Comparison of ENCODE assay signal across 17 cellular contexts in the genomic region with DNA sequence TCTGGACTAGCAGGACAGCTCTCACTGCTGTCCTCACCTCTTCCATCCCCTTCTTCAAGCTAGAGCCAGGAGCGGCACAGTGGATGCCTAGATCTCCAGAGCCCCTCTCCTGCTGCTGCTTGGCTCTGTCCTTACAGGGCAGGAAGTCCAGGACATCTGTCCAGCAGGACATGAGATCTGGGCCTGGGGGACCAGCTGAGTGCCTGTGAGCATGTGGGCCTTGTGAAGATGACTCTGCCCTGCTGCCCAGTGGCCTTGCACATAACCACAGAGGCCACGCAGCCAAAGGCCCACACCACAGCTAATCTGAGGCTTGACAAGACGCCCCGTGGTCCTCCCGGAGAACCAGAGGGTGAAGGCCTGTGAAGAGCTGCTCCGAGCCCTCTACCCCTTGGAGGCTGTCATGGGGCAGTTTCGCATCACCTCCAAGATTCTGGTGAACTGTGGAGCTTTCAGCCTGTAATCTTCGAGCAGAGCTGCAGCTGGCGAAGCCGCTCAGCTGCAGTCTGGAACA.
DNase-seq lines count a peak whose midpoint lies in the region; ATAC-seq, FAIRE-seq and TF ChIP-seq lines count a peak whose summit lies in the region.
"Had no signal": no experiment of that assay in that cellular context is flagged by ENCODE, and none has a peak within 500 bp of the region (broad histone marks: within the 10 kb centered on the region; RNA-seq: fewer than 3 reads in every experiment).

No MANE protein-coding gene starts in this region.

- H3K4me2 ChIP-seq in HepG2 (ENCODE audit: low read depth, low read length), result no peak overlapping the region

- no peak for TF ChIP-seq RAD21 in HepG2 (CRISPR knock-in tag; IDR thresholded peaks at IDR 0.05)

- intact Hi-C loops in HepG2 (cut with micrococcal nuclease; ENCODE audit: unreplicated experiment) (no loop called here), right lobe of liver (cut with DNase I) (no loop called here), esophagus muscularis mucosa (cut with DNase I) (no loop called here)

- no peaks in the 10 kb centered on the region for H4K20me1 ChIP-seq in HepG2 (ENCODE audit: insufficient read depth, low read length)

- TF ChIP-seq CTCF in HepG2 (CRISPR knock-in tag; IDR thresholded peaks at IDR 0.05) (no peak), right lobe of liver (IDR thresholded peaks at IDR 0.05) (no peak), esophagus muscularis mucosa (IDR thresholded peaks at IDR 0.05) (no peak), GM10248 (IDR thresholded peaks at IDR 0.05; ENCODE audit: control extremely low read depth, extremely low read depth, low read depth, missing control alignments) (no peak)

- WGBS in HepG2 (ENCODE audit: low lambda C conversion rate), result 0% methylated on average over 1 of the region's 10 CpGs
- 57% methylated on average over 1 of the region's 10 CpGs for WGBS in right lobe of liver (ENCODE audit: insufficient coverage, low coverage, low lambda C conversion rate, missing lambda C conversion rate)
- 85% methylated on average over 10 of the region's 10 CpGs for WGBS in esophagus muscularis mucosa

- H3K4me1 Mint-ChIP-seq in stimulated activated effector memory CD8-positive, alpha-beta T cell treated with anti-CD3 and anti-CD28 coated beads, Interleukin-12 subunit alpha, Interleukin-12 subunit beta, amount 100 ng/mL, for 72 hours, result no peaks in the 10 kb centered on the region
- no peaks in the 10 kb centered on the region for H3K4me1 Mint-ChIP-seq in CD8-positive, alpha-beta memory T cell

- H3K4me3 Mint-ChIP-seq in stimulated activated effector memory CD8-positive, alpha-beta T cell treated with anti-CD3 and anti-CD28 coated beads, Interleukin-12 subunit alpha, Interleukin-12 subunit beta, amount 100 ng/mL, for 72 hours, result no peak overlapping the region
- no peak overlapping the region for H3K4me3 Mint-ChIP-seq in CD8-positive, alpha-beta memory T cell
- H3K4me3 Mint-ChIP-seq: CD4-positive, alpha-beta T cell had no signal

- in situ Hi-C loops in HepG2 (cut with HindIII; ENCODE audit: extremely low pct_ligation_motif_present, low pct_unique_long_range_greater_than_20kb), result no loop called here

- H3K36me3 ChIP-seq in HepG2 (replicated peaks in 1 of 2; ENCODE audit: control insufficient read depth in 1 of 2, insufficient read depth in 2 of 2, low read length in 2 of 2) (no peaks in the 10 kb centered on the region), right lobe of liver (no peaks in the 10 kb centered on the region), esophagus muscularis mucosa (no peaks in the 10 kb centered on the region)
- no peaks in the 10 kb centered on the region for H3K36me3 ChIP-seq in CD8-positive, alpha-beta memory T cell (ENCODE audit: insufficient read depth, low read length)
- H3K36me3 ChIP-seq: BE2C had no signal

- no peak overlapping the region for H3K27ac Mint-ChIP-seq in stimulated activated effector memory CD8-positive, alpha-beta T cell treated with anti-CD3 and anti-CD28 coated beads, Interleukin-12 subunit alpha, Interleukin-12 subunit beta, amount 100 ng/mL, for 72 hours
- no peak overlapping the region for H3K27ac Mint-ChIP-seq in CD8-positive, alpha-beta memory T cell
- H3K27ac Mint-ChIP-seq: CD4-positive, alpha-beta T cell had no signal

- H3K27me3 ChIP-seq in HepG2 (ENCODE audit: control insufficient read depth in 1 of 2, insufficient read depth in 2 of 2, low read length in 2 of 2) (peaks cover 2 to 23% of the 10 kb centered on the region in 2 experiments; a peak in 3 of 5 replicates), right lobe of liver (no peaks in the 10 kb centered on the region), esophagus muscularis mucosa (no peaks in the 10 kb centered on the region)
- H3K27me3 ChIP-seq in CD8-positive, alpha-beta memory T cell (ENCODE audit: insufficient read depth, low read length, poor library complexity, severe bottlenecking), result no peaks in the 10 kb centered on the region
- H3K27me3 ChIP-seq: BE2C had no signal

- TF ChIP-seq EP300 in HepG2 (IDR thresholded peaks at IDR 0.05; ENCODE audit: low read depth in 2 of 2, low read length in 2 of 2) (no peak), HepG2 (CRISPR knock-in tag; IDR thresholded peaks at IDR 0.05; ENCODE audit: borderline replicate concordance) (no peak), esophagus muscularis mucosa (IDR thresholded peaks at IDR 0.05) (no peak)

- no peaks in the 10 kb centered on the region for H3K79me2 ChIP-seq in HepG2 (ENCODE audit: insufficient read depth, low read length)

- TF ChIP-seq POLR2A in HepG2 (IDR thresholded peaks at IDR 0.05; ENCODE audit: insufficient read depth in 1 of 2, low read depth in 2 of 2, low read length in 2 of 2) (no peak), right lobe of liver (IDR thresholded peaks at IDR 0.05) (no peak), esophagus muscularis mucosa (IDR thresholded peaks at IDR 0.05; ENCODE audit: low read depth) (no peak)

- no peaks in the 10 kb centered on the region for H3K36me3 Mint-ChIP-seq in stimulated activated effector memory CD8-positive, alpha-beta T cell treated with anti-CD3 and anti-CD28 coated beads, Interleukin-12 subunit alpha, Interleukin-12 subunit beta, amount 100 ng/mL, for 72 hours
- no peaks in the 10 kb centered on the region for H3K36me3 Mint-ChIP-seq in CD8-positive, alpha-beta memory T cell

- H3K9ac ChIP-seq in HepG2 (ENCODE audit: insufficient read depth, low read depth, low read length), result no peak overlapping the region

- H3K27ac ChIP-seq in HepG2 (ENCODE audit: extremely low read length, insufficient read depth, low read length) (no peak overlapping the region), right lobe of liver (no peak overlapping the region), esophagus muscularis mucosa (replicated peaks in 1 of 4) (no peak overlapping the region)
- no peak overlapping the region for H3K27ac ChIP-seq in CD8-positive, alpha-beta memory T cell (ENCODE audit: low read depth, low read length)

- no peaks in the 10 kb centered on the region for H3K9me3 Mint-ChIP-seq in stimulated activated effector memory CD8-positive, alpha-beta T cell treated with anti-CD3 and anti-CD28 coated beads, Interleukin-12 subunit alpha, Interleukin-12 subunit beta, amount 100 ng/mL, for 72 hours
- H3K9me3 Mint-ChIP-seq in CD8-positive, alpha-beta memory T cell, result peaks cover 0 to 2% (median 0%) of the 10 kb centered on the region in 5 donors
- H3K9me3 Mint-ChIP-seq: CD4-positive, alpha-beta T cell had no signal

- H3K4me1 ChIP-seq in HepG2 (ENCODE audit: insufficient read depth, low read length), result no peaks in the 10 kb centered on the region
- H3K4me1 ChIP-seq in right lobe of liver, result no peaks in the 10 kb centered on the region
- no peaks in the 10 kb centered on the region for H3K4me1 ChIP-seq in esophagus muscularis mucosa
- no peaks in the 10 kb centered on the region for H3K4me1 ChIP-seq in CD8-positive, alpha-beta memory T cell (ENCODE audit: insufficient read depth, low read length)
- H3K4me1 ChIP-seq: BE2C had no signal

- ATAC-seq in HepG2 (0 out of 3 replicates have a peak, but pooled peaks have one; percentile 26), right lobe of liver (no peak)
- ATAC-seq in stimulated activated effector memory CD8-positive, alpha-beta T cell treated with anti-CD3 and anti-CD28 coated beads, Interleukin-12 subunit alpha, Interleukin-12 subunit beta, amount 100 ng/mL, for 72 hours, result peak; percentile 12

- H2AFZ ChIP-seq in HepG2 (ENCODE audit: low read length), result no peak overlapping the region

- no peak for FAIRE-seq in HepG2 (lab: Jason Lieb, UNC)
- FAIRE-seq: A204.1 had no signal

- POLR2A ChIA-PET in HepG2 (lab: Yijun Ruan, JAX), result no interaction called here
- POLR2A ChIA-PET in GM10248 (lab: Yijun Ruan, JAX), result no interaction called here
- POLR2A ChIA-PET in CD8-positive, alpha-beta memory T cell (lab: Charles Lee), result no interaction called here

- BruUV-seq in HepG2 (replicated peaks; lab: Mats Ljungman, UMichigan), result no TSS peak

- H3K27me3 Mint-ChIP-seq in CD8-positive, alpha-beta memory T cell, result peaks cover 4 to 10% of the 10 kb centered on the region in 2 donors
- H3K27me3 Mint-ChIP-seq: CD4-positive, alpha-beta T cell had no signal

- CTCF ChIA-PET in HepG2 (lab: Yijun Ruan, JAX; ENCODE audit: low intra/inter-chr PET ratio, low total read pairs), result no interaction called here
- CTCF ChIA-PET in GM10248 (lab: Yijun Ruan, JAX), result no interaction called here
- CTCF ChIA-PET in CD8-positive, alpha-beta memory T cell (lab: Charles Lee), result no interaction called here

- H3K9me3 ChIP-seq in HepG2 (ENCODE audit: low read length) (no peaks in the 10 kb centered on the region), right lobe of liver (no peaks in the 10 kb centered on the region), esophagus muscularis mucosa (no peaks in the 10 kb centered on the region)
- H3K9me3 ChIP-seq in CD8-positive, alpha-beta memory T cell (ENCODE audit: low read length), result no peaks in the 10 kb centered on the region
- H3K9me3 ChIP-seq: BE2C had no signal

- DNase-seq in HepG2 (ENCODE audit: low spot score), result no peak
- no peak for DNase-seq in right lobe of liver
- DNase-seq in esophagus muscularis mucosa (ENCODE audit: extremely low spot score), result peak; percentile 82
- DNase-seq in mesenteric fat pad (ENCODE audit: low spot score), result peak; percentile 72
- DNase-seq in stimulated activated effector memory CD8-positive, alpha-beta T cell treated with anti-CD3 and anti-CD28 coated beads, Interleukin-12 subunit alpha, Interleukin-12 subunit beta, amount 100 ng/mL, for 72 hours (ENCODE audit: low spot score in 2 of 2), result no peak
- DNase-seq in GM10248 (ENCODE audit: extremely low spot score), result no peak
- DNase-seq in CD8-positive, alpha-beta memory T cell, result no peak
- DNase-seq: ACHN; BE2C; C1 segment of cervical spinal cord; CD4-positive, alpha-beta T cell; DMS153; DMS79; GDM1; GOT3; H7 had no signal

- H3K4me3 ChIP-seq in HepG2 (replicated peaks in 1 of 3; ENCODE audit: insufficient read depth in 1 of 3, low read depth in 2 of 3, low read length in 3 of 3) (no peak overlapping the region), right lobe of liver (no peak overlapping the region), esophagus muscularis mucosa (no peak overlapping the region)
- no peak overlapping the region for H3K4me3 ChIP-seq in CD8-positive, alpha-beta memory T cell (ENCODE audit: low read length)

Comparison
In these comparisons a context has a peak if more than half of its experiments do, and no peak if none do; other contexts are left out.
1. ATAC-seq: peak in HepG2 (single experiment) and stimulated activated effector memory CD8-positive, alpha-beta T cell treated with anti-CD3 and anti-CD28 coated beads, Interleukin-12 subunit alpha, Interleukin-12 subunit beta, amount 100 ng/mL, for 72 hours (single experiment); none in right lobe of liver (0 of 4).
2. DNase-seq: peak in esophagus muscularis mucosa (single experiment) and mesenteric fat pad (single experiment); none in HepG2 (single experiment), right lobe of liver (0 of 3), stimulated activated effector memory CD8-positive, alpha-beta T cell treated with anti-CD3 and anti-CD28 coated beads, Interleukin-12 subunit alpha, Interleukin-12 subunit beta, amount 100 ng/mL, for 72 hours (0 of 2), GM10248 (single experiment) and CD8-positive, alpha-beta memory T cell (0 of 5).